Comparison of ENCODE assay signal across 14 cellular contexts in the genomic region with DNA sequence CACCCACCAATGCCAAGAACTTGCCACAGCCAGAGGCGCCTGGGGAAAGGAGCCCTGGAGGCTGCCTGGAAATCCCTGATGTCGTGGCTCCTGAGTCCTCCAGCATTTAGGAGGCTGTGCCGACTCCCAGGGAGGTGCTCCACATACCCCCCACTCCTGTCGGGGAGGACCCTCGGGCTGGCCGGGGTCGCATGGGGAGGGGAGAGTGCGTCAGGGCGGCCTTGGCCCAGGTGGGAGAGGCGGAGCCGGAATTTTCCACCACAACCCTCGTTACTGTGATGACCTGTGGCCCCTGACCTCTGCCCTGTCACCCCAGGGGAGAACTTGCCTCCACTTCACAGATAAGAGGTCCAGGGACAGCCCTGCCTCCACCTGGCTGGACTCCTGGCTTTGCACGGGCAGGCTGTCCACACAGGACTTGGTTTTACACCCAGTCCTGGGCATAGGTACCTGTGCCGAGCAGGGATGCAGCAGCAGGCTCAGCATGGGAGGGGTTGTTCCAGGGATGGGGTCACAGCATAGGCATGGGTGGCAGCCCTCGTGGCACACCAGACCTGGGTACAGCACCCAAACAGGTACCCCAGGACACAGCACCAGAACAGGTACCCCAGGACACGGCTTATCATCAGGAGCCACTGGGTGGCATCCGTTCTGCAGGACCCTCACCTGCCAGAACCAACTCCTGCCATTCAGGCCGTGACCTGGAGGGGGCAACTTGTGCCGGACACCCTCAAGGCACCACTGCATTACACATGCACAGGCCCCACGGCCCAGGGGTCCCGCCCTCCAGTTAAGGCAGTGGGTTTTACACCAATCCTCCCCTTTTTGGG. TPM values are rescaled to one million over a fixed set of nuclear protein-coding genes. Genes with fewer than 3 reads are reported as not detected.
A peak's percentile ranks its signal among the peaks of the same experiment; 100 is the strongest.
DNase-seq lines count a peak whose midpoint lies in the region; ATAC-seq, FAIRE-seq and TF ChIP-seq lines count a peak whose summit lies in the region.
"Had no signal": no experiment of that assay in that cellular context is flagged by ENCODE, and none has a peak within 500 bp of the region (broad histone marks: within the 10 kb centered on the region; RNA-seq: fewer than 3 reads in every experiment).

No MANE protein-coding gene starts in this region.

- intact Hi-C loops in heart left ventricle (cut with DNase I), result loop anchor here in 5 of 10 donors (5.0 to 10.0 kb wide), 6 partner anchors 128 to 798 kb away; no protein-coding TSS in a partner anchor

- peaks cover 2% of the 10 kb centered on the region for H3K27me3 Mint-ChIP-seq in activated CD8-positive, alpha-beta T cell treated with anti-CD3 and anti-CD28 coated beads, Interleukin-2, amount 10 ng/mL, durations not matched to agents 7 days and 5 days (ENCODE audit: low read depth)

- H4K5ac ChIP-seq in H1 (ENCODE audit: insufficient read length, low read depth, low read length), result no peak overlapping the region

- H3K18ac ChIP-seq in H1 (ENCODE audit: extremely low read depth, low read length), result no peak overlapping the region; the same call in 1 of the 2 replicates

- no peaks in the 10 kb centered on the region for H3K23me2 ChIP-seq in H1 (ENCODE audit: low read depth, low read length)

- no peak overlapping the region for H3K4me3 ChIP-seq in H1 (ENCODE audit: extremely low read depth in 1 of 4, insufficient read depth in 2 of 4, low read depth in 3 of 4, low read length in 4 of 4)
- no peak overlapping the region for H3K4me3 ChIP-seq in osteoblast (ENCODE audit: insufficient read depth, low read length)
- no peak overlapping the region for H3K4me3 ChIP-seq in heart left ventricle
- H3K4me3 ChIP-seq: heart right ventricle had no signal

- no peak overlapping the region for H2BK12ac ChIP-seq in H1 (ENCODE audit: low read depth, low read length)

- no peak overlapping the region for H3K4me3 Mint-ChIP-seq in activated CD8-positive, alpha-beta T cell treated with anti-CD3 and anti-CD28 coated beads, Interleukin-2, amount 10 ng/mL, durations not matched to agents 7 days and 5 days

- TF ChIP-seq RAD21 in H1 (IDR thresholded peaks at IDR 0.05 in 1 of 2, conservative IDR thresholded peaks at IDR 0.05 in 1 of 2; ENCODE audit: low read depth in 2 of 2, low read length in 2 of 2), result peak; percentile 67 to 74

- H3K79me2 ChIP-seq in H1 (ENCODE audit: control insufficient read depth in 1 of 2, insufficient read depth in 2 of 2, low read length in 2 of 2) (no peaks in the 10 kb centered on the region), osteoblast (ENCODE audit: insufficient read depth, low read length) (no peaks in the 10 kb centered on the region)

- no peak overlapping the region for H2BK15ac ChIP-seq in H1 (ENCODE audit: low read length)

- no peak overlapping the region for H3K4ac ChIP-seq in H1 (replicated peaks; ENCODE audit: insufficient read length, low read depth, low read length)

- H2BK120ac ChIP-seq in H1 (replicated peaks; ENCODE audit: low read depth, low read length), result no peak overlapping the region

- no peaks in the 10 kb centered on the region for H3K4me1 Mint-ChIP-seq in activated CD8-positive, alpha-beta T cell treated with anti-CD3 and anti-CD28 coated beads, Interleukin-2, amount 10 ng/mL, durations not matched to agents 7 days and 5 days (ENCODE audit: low read depth)

- TF ChIP-seq POLR2A in H1 (IDR thresholded peaks at IDR 0.05; ENCODE audit: control extremely low read depth in 1 of 2, low read depth in 2 of 2, low read length in 2 of 2), result no peak
- no peak for TF ChIP-seq POLR2A in heart left ventricle (IDR thresholded peaks at IDR 0.05)

- H3K4me2 ChIP-seq in H1 (ENCODE audit: insufficient read depth in 1 of 2, low read depth in 2 of 2, low read length in 2 of 2), result no peak overlapping the region
- H3K4me2 ChIP-seq in osteoblast (ENCODE audit: insufficient read depth, low read length), result no peak overlapping the region

- H3K56ac ChIP-seq in H1 (replicated peaks; ENCODE audit: insufficient read length, low read depth, low read length), result no peak overlapping the region

- H3K79me1 ChIP-seq in H1 (ENCODE audit: low read depth, low read length), result no peaks in the 10 kb centered on the region

- H3K27ac ChIP-seq in H1 (ENCODE audit: low read depth, low read length), result no peak overlapping the region
- no peak overlapping the region for H3K27ac ChIP-seq in osteoblast (ENCODE audit: low read depth, low read length)
- no peak overlapping the region for H3K27ac ChIP-seq in heart left ventricle
- H3K27ac ChIP-seq: 22Rv1, heart right ventricle had no signal

- H3K4me1 ChIP-seq in H1 (replicated peaks in 1 of 4; ENCODE audit: control insufficient read depth in 3 of 4, insufficient read depth in 4 of 4, low read length in 3 of 4) (no peaks in the 10 kb centered on the region; a peak in 1 of 7 replicates), osteoblast (ENCODE audit: insufficient read depth, low read length) (no peaks in the 10 kb centered on the region), heart left ventricle (no peaks in the 10 kb centered on the region)

- H3K27me3 ChIP-seq in H1 (replicated peaks in 1 of 4; ENCODE audit: control insufficient read depth in 3 of 4, extremely low read depth in 1 of 4, insufficient read depth in 3 of 4, low read length in 3 of 4) (no peaks in the 10 kb centered on the region), osteoblast (ENCODE audit: insufficient read depth, low read length) (peaks cover 10% of the 10 kb centered on the region), heart left ventricle (no peaks in the 10 kb centered on the region)

- H2BK20ac ChIP-seq in H1 (ENCODE audit: low read length), result no peak overlapping the region

- no peak overlapping the region for H3K9ac ChIP-seq in H1 (replicated peaks in 1 of 4; ENCODE audit: extremely low read depth in 1 of 4, low read depth in 3 of 4, low read length in 3 of 4)

- WGBS in H1 (ENCODE audit: extremely low coverage in 1 of 2, insufficient coverage in 1 of 2, insufficient read length in 1 of 2, insufficient replicate concordance in 2 of 2, low coverage in 1 of 2, low lambda C conversion rate in 2 of 2, missing lambda C conversion rate in 1 of 2), 2 experiments, result 78% methylated on average over 18 of the region's 21 CpGs; no CpG with 5 or more reads in 1 of the 2 experiments
- 71 to 78% (median 74%) methylated on average over 12 to 21 of the region's 21 CpGs for WGBS in heart left ventricle, 4 donors

- no peak overlapping the region for H4K91ac ChIP-seq in H1 (replicated peaks; ENCODE audit: insufficient read length, low read length)

- H3K14ac ChIP-seq in H1 (ENCODE audit: insufficient read length), result no peak overlapping the region

- H2AFZ ChIP-seq in H1 (ENCODE audit: low read length), result no peak overlapping the region
- H2AFZ ChIP-seq in osteoblast (ENCODE audit: low read length), result no peak overlapping the region

- DNase-seq in DMS 273 (lab: John Stamatoyannopoulos, UW; ENCODE audit: unreplicated experiment) (peak; percentile 46), DMS 273 treated with DMSO at 0.1 percent for 48 hours (lab: John Stamatoyannopoulos, UW) (no peak), NCI-H69 (lab: John Stamatoyannopoulos, UW) (peak; percentile 2), H1 (ENCODE audit: low read depth in 1 of 2, low spot score in 2 of 2) (peak; percentile 27 to 79), osteoblast (ENCODE audit: insufficient read length, low spot score, missing footprints) (peak; percentile 92), heart left ventricle (no peak)
- DNase-seq in activated CD8-positive, alpha-beta T cell treated with anti-CD3 and anti-CD28 coated beads, Interleukin-2, amount 10 ng/mL, durations not matched to agents 7 days and 5 days, result no peak
- DNase-seq: effector memory CD4-positive, alpha-beta T cell; heart right ventricle; NCI-H1417 treated with DMSO at 0.1 percent for 48 hours had no signal

- no peak overlapping the region; the same call in 1 of the 2 replicates for H4K8ac ChIP-seq in H1 (ENCODE audit: extremely low read depth, insufficient read depth, low read length)

- H4K20me1 ChIP-seq in H1 (replicated peaks in 1 of 2; ENCODE audit: control insufficient read depth in 1 of 2, insufficient read depth in 2 of 2, low read length in 2 of 2) (no peaks in the 10 kb centered on the region), osteoblast (ENCODE audit: insufficient read depth, low read length) (no peaks in the 10 kb centered on the region)

- H3K9me3 Mint-ChIP-seq in activated CD8-positive, alpha-beta T cell treated with anti-CD3 and anti-CD28 coated beads, Interleukin-2, amount 10 ng/mL, durations not matched to agents 7 days and 5 days (ENCODE audit: insufficient read depth), result peaks cover 13% of the 10 kb centered on the region

- ATAC-seq in SK-N-SH treated with all-trans-retinoic acid at 6 μM for 48 hours (no peak), heart left ventricle (no peak)
- no peak for ATAC-seq in activated CD8-positive, alpha-beta T cell treated with anti-CD3 and anti-CD28 coated beads, Interleukin-2, amount 10 ng/mL, durations not matched to agents 7 days and 5 days

- POLR2A ChIA-PET in H1 (lab: Charles Lee; ENCODE audit: partially characterized antibody), result no interaction called here
- POLR2A ChIA-PET in activated CD8-positive, alpha-beta T cell treated with anti-CD3 and anti-CD28 coated beads, Interleukin-2, amount 10 ng/mL, durations not matched to agents 7 days and 5 days (lab: Charles Lee), result no interaction called here

- no peak overlapping the region for H3K27ac Mint-ChIP-seq in activated CD8-positive, alpha-beta T cell treated with anti-CD3 and anti-CD28 coated beads, Interleukin-2, amount 10 ng/mL, durations not matched to agents 7 days and 5 days

- no peaks in the 10 kb centered on the region for H3K36me3 Mint-ChIP-seq in activated CD8-positive, alpha-beta T cell treated with anti-CD3 and anti-CD28 coated beads, Interleukin-2, amount 10 ng/mL, durations not matched to agents 7 days and 5 days (ENCODE audit: low read depth)

- TF ChIP-seq CTCF in H1 (IDR thresholded peaks at IDR 0.05; ENCODE audit: control extremely low read depth in 1 of 3, insufficient read depth in 1 of 3, low read depth in 1 of 3, low read length in 3 of 3) (peak in 2 of 3 experiments; percentile 88 to 98; a peak in 3 of 4 replicates), osteoblast (IDR thresholded peaks at IDR 0.05; ENCODE audit: extremely low read depth, low read depth, low read length) (peak; percentile 12), heart left ventricle (IDR thresholded peaks at IDR 0.05) (peak in 2 of 12 donors; percentile 16 to 27)

- H2BK5ac ChIP-seq in H1 (ENCODE audit: low read depth, low read length), result no peak overlapping the region

- H3K9me3 ChIP-seq in H1 (ENCODE audit: insufficient read depth in 2 of 2, low read depth in 1 of 2, low read length in 1 of 2), result peaks cover 0 to 7% of the 10 kb centered on the region in 2 experiments; a peak in 1 of 4 replicates
- no peaks in the 10 kb centered on the region for H3K9me3 ChIP-seq in osteoblast (ENCODE audit: low read depth, low read length)
- H3K9me3 ChIP-seq in heart left ventricle, result peaks cover 0 to 11% (median 0%) of the 10 kb centered on the region in 12 donors

- no peak for FAIRE-seq in H1 (lab: Jason Lieb, UNC)

- H3K23ac ChIP-seq in H1 (ENCODE audit: insufficient read length), result no peak overlapping the region

- CTCF ChIA-PET in H1 (lab: Charles Lee; ENCODE audit: partially characterized antibody), result interaction anchor here (1.1 to 2.6 kb wide), 10 partner anchors 11 to 209 kb away, joined by 3 to 15 read pairs (median 6); a partner anchor contains a TSS
- CTCF ChIA-PET in activated CD8-positive, alpha-beta T cell treated with anti-CD3 and anti-CD28 coated beads, Interleukin-2, amount 10 ng/mL, durations not matched to agents 7 days and 5 days (lab: Charles Lee), result no interaction called here

- H2AK5ac ChIP-seq in H1 (ENCODE audit: low read depth, low read length), result no peak overlapping the region

- no peaks in the 10 kb centered on the region for H3K36me3 ChIP-seq in H1 (ENCODE audit: control insufficient read depth in 2 of 4, insufficient read depth in 4 of 4, low read length in 3 of 4)
- no peaks in the 10 kb centered on the region for H3K36me3 ChIP-seq in osteoblast (ENCODE audit: insufficient read depth, low read length)
- H3K36me3 ChIP-seq in heart left ventricle, result no peaks in the 10 kb centered on the region
- H3K36me3 ChIP-seq: heart right ventricle had no signal

- no peak for TF ChIP-seq EP300 in H1 (IDR thresholded peaks at IDR 0.05; ENCODE audit: borderline replicate concordance in 1 of 2, low read depth in 2 of 2, low read length in 2 of 2)

RNA-seq across cellular contexts. Expression of a gene that starts 12.3 kb away (rescaled TPM):
- not detected in 2 replicates for total RNA-seq in H1 (2021; fragmentation: NEBNext Ultra II Directional; extraction: Animal tissue kit (Norgen Biotek cat#: 25700))
- 0.03 TPM in 1 of 2 replicates, not detected in the other for polyA plus RNA-seq in H1 (2011; rRNA removed)
- polyA plus RNA-seq in H1 (2011; cell fraction: cytosol; rRNA removed), result 0.05 TPM
- not detected for polyA plus RNA-seq in H1 (2011; cell fraction: nucleus; rRNA removed)
- not detected in 4 replicates for polyA plus RNA-seq in H1 (2012, experiment 1 of 2)
- not detected for polyA plus RNA-seq in H1 (2012, experiment 2 of 2)
- not detected for polyA plus RNA-seq in H1 (2013, experiment 1 of 2)
- polyA plus RNA-seq in H1 (2013, experiment 2 of 2), result not detected
- polyA minus RNA-seq in H1 (2011; rRNA and poly(A)+ RNA removed), result not detected in 2 replicates
- polyA minus RNA-seq in H1 (2011; cell fraction: cytosol; rRNA and poly(A)+ RNA removed), result not detected
- not detected for polyA minus RNA-seq in H1 (2011; cell fraction: nucleus; rRNA and poly(A)+ RNA removed)
- total RNA-seq in osteoblast, result not detected in 2 replicates
- not detected for total RNA-seq in activated CD8-positive, alpha-beta T cell treated with anti-CD3 and anti-CD28 coated beads, Interleukin-2, amount 10 ng/mL, durations not matched to agents 7 days and 5 days
- total RNA-seq in heart left ventricle, result not detected
- polyA plus RNA-seq in heart left ventricle, result under 1 TPM in 1 of 2 donors, not detected in 1; 0.06 TPM
- total RNA-seq: heart right ventricle; T-helper 2 cell treated with Interferon-gamma antibody and Interleukin-4, amounts not matched to agents 100 ng/mL and 5 ng/mL, for 36 hours; temporal lobe had no signal

RNA-seq across cellular contexts. Expression of a gene that starts 36.3 kb away (rescaled TPM):
- total RNA-seq in H1 (2021; fragmentation: NEBNext Ultra II Directional; extraction: Animal tissue kit (Norgen Biotek cat#: 25700)), result 267 and 281 TPM in 2 replicates
- polyA plus RNA-seq in H1 (2011; rRNA removed), result 61.3 and 83.2 TPM in 2 replicates
- 37.7 TPM for polyA plus RNA-seq in H1 (2011; cell fraction: cytosol; rRNA removed)
- polyA plus RNA-seq in H1 (2011; cell fraction: nucleus; rRNA removed), result 305 TPM
- polyA plus RNA-seq in H1 (2012, experiment 1 of 2), result 111 to 171 TPM (median 154 TPM) in 4 replicates
- polyA plus RNA-seq in H1 (2012, experiment 2 of 2), result 110 TPM
- 161 TPM for polyA plus RNA-seq in H1 (2013, experiment 1 of 2)
- 135 TPM for polyA plus RNA-seq in H1 (2013, experiment 2 of 2)
- 314 and 356 TPM in 2 replicates for polyA minus RNA-seq in H1 (2011; rRNA and poly(A)+ RNA removed)
- polyA minus RNA-seq in H1 (2011; cell fraction: cytosol; rRNA and poly(A)+ RNA removed), result 97.5 TPM
- polyA minus RNA-seq in H1 (2011; cell fraction: nucleus; rRNA and poly(A)+ RNA removed), result 239 TPM
- under 0.01 TPM in 1 of 2 replicates, not detected in the other for total RNA-seq in osteoblast
- 1 to 10 TPM in 1 of 2 experiments, under 1 TPM in 1; 0.81 to 1.5 TPM for total RNA-seq in activated CD8-positive, alpha-beta T cell treated with anti-CD3 and anti-CD28 coated beads, Interleukin-2, amount 10 ng/mL, durations not matched to agents 7 days and 5 days
- total RNA-seq in heart left ventricle, result 10 to 100 TPM in 1 of 9 donors, 1 to 10 TPM in 8; 1.1 to 25.8 (median 2.8) TPM
- polyA plus RNA-seq in heart left ventricle, result under 1 TPM; 0.76 to 0.97 TPM

RNA-seq across cellular contexts. Expression of a gene that starts 39.6 kb away (rescaled TPM):
- not detected in 2 replicates for total RNA-seq in H1 (2021; fragmentation: NEBNext Ultra II Directional; extraction: Animal tissue kit (Norgen Biotek cat#: 25700))
- 0.08 and 0.11 TPM in 2 replicates for polyA plus RNA-seq in H1 (2011; rRNA removed)
- polyA plus RNA-seq in H1 (2011; cell fraction: cytosol; rRNA removed), result 0.19 TPM
- polyA plus RNA-seq in H1 (2011; cell fraction: nucleus; rRNA removed), result 0.10 TPM
- 0.17 to 0.31 TPM in 2 of 4 replicates, not detected in the others for polyA plus RNA-seq in H1 (2012, experiment 1 of 2)
- 0.08 TPM for polyA plus RNA-seq in H1 (2012, experiment 2 of 2)
- 0.14 TPM for polyA plus RNA-seq in H1 (2013, experiment 1 of 2)
- polyA plus RNA-seq in H1 (2013, experiment 2 of 2), result 0.20 TPM
- 0.13 TPM in 1 of 2 replicates, not detected in the other for polyA minus RNA-seq in H1 (2011; rRNA and poly(A)+ RNA removed)
- polyA minus RNA-seq in H1 (2011; cell fraction: cytosol; rRNA and poly(A)+ RNA removed), result not detected
- polyA minus RNA-seq in H1 (2011; cell fraction: nucleus; rRNA and poly(A)+ RNA removed), result not detected
- total RNA-seq in osteoblast, result not detected in 2 replicates
- total RNA-seq in activated CD8-positive, alpha-beta T cell treated with anti-CD3 and anti-CD28 coated beads, Interleukin-2, amount 10 ng/mL, durations not matched to agents 7 days and 5 days, result not detected
- under 1 TPM in 1 of 9 donors, not detected in 8; 0.75 TPM for total RNA-seq in heart left ventricle
- polyA plus RNA-seq in heart left ventricle, result under 1 TPM in 1 of 2 donors, not detected in 1; 0.10 TPM
- total RNA-seq: T-helper 2 cell treated with Interferon-gamma antibody and Interleukin-4, amounts not matched to agents 100 ng/mL and 5 ng/mL, for 36 hours; temporal lobe had no signal

RNA-seq across cellular contexts. Expression of a gene that starts 49.8 kb away (rescaled TPM):
- not detected in 2 replicates for total RNA-seq in H1 (2021; fragmentation: NEBNext Ultra II Directional; extraction: Animal tissue kit (Norgen Biotek cat#: 25700))
- polyA plus RNA-seq in H1 (2011; rRNA removed) (not detected in 2 replicates), heart left ventricle (not detected)
- polyA plus RNA-seq in H1 (2011; cell fraction: cytosol; rRNA removed), result not detected
- polyA plus RNA-seq in H1 (2011; cell fraction: nucleus; rRNA removed), result not detected
- polyA plus RNA-seq in H1 (2012, experiment 1 of 2), result not detected in 4 replicates
- polyA plus RNA-seq in H1 (2012, experiment 2 of 2), result not detected
- not detected for polyA plus RNA-seq in H1 (2013, experiment 1 of 2)
- not detected for polyA plus RNA-seq in H1 (2013, experiment 2 of 2)
- not detected in 2 replicates for polyA minus RNA-seq in H1 (2011; rRNA and poly(A)+ RNA removed)
- polyA minus RNA-seq in H1 (2011; cell fraction: cytosol; rRNA and poly(A)+ RNA removed), result not detected
- not detected for polyA minus RNA-seq in H1 (2011; cell fraction: nucleus; rRNA and poly(A)+ RNA removed)
- total RNA-seq in osteoblast (under 0.01 TPM in 2 replicates), heart left ventricle (not detected)
- total RNA-seq in activated CD8-positive, alpha-beta T cell treated with anti-CD3 and anti-CD28 coated beads, Interleukin-2, amount 10 ng/mL, durations not matched to agents 7 days and 5 days, result not detected
- total RNA-seq: heart right ventricle; T-helper 2 cell treated with Interferon-gamma antibody and Interleukin-4, amounts not matched to agents 100 ng/mL and 5 ng/mL, for 36 hours; temporal lobe had no signal

Comparison
In these comparisons a context has a peak if more than half of its experiments do, and no peak if none do; other contexts are left out.
1. DNase-seq: peak in DMS 273 (single experiment), NCI-H69 (single experiment), H1 (2 of 2) and osteoblast (single experiment); none in DMS 273 treated with DMSO at 0.1 percent for 48 hours (single experiment), activated CD8-positive, alpha-beta T cell treated with anti-CD3 and anti-CD28 coated beads, Interleukin-2, amount 10 ng/mL, durations not matched to agents 7 days and 5 days (single experiment) and heart left ventricle (0 of 5).
2. RNA of a gene that starts 36.3 kb away (total RNA-seq): 267 to 281 TPM in H1; 1.1 to 25.8 TPM in heart left ventricle, 0.81 to 1.5 TPM in activated CD8-positive, alpha-beta T cell treated with anti-CD3 and anti-CD28 coated beads, Interleukin-2, amount 10 ng/mL, durations not matched to agents 7 days and 5 days and under 0.01 TPM in osteoblast; every median in the first group is over 10 times any median in the second.